9 cellular contexts compared by ENCODE assay signal in the genomic region with DNA sequence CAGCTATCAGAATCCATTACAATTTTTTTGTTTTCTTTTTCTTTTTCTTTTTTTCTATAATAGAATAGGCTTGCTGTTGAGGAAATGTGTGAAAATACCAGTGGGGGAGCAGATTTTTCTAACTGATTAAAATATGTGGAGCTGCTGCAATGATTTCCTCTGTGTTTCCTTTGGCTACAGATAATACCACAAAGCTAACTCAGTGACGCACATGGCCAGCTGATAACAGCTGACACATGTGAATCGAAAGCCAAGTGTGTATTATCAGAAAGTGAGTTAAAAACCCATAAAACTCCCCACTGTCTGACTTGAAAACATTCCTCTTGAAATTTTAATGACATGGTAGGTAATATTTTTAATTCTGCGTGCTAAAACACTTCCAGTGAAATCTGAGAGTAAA.
DNase-seq lines count a peak whose midpoint lies in the region; ATAC-seq lines count a peak whose summit lies in the region.
"Had no signal": no experiment of that assay in that cellular context is flagged by ENCODE, and none has a peak within 500 bp of the region (broad histone marks: within the 10 kb centered on the region; RNA-seq: fewer than 3 reads in every experiment).

No MANE protein-coding gene starts in this region.

- no peaks in the 10 kb centered on the region for H3K9me3 ChIP-seq in adipocyte (ENCODE audit: control insufficient read depth, low read length)
- H3K9me3 ChIP-seq: A549 had no signal

- intact Hi-C loops in activated CD4-positive, alpha-beta T cell treated with anti-CD3 and anti-CD28 coated beads for 36 hours (cut with DNase I, micrococcal nuclease) = no loop called here

- H3K27ac Mint-ChIP-seq in activated CD4-positive, alpha-beta T cell treated with anti-CD3 and anti-CD28 coated beads for 36 hours = peak overlapping the region; percentile 55
- no peak overlapping the region for H3K27ac Mint-ChIP-seq in naive B cell

- H3K27me3 ChIP-seq in adipocyte (replicated peaks; ENCODE audit: control insufficient read depth, insufficient read depth, low read length) = no peaks in the 10 kb centered on the region

- no peaks in the 10 kb centered on the region for H3K36me3 Mint-ChIP-seq in activated CD4-positive, alpha-beta T cell treated with anti-CD3 and anti-CD28 coated beads for 36 hours (ENCODE audit: low read depth)
- peaks cover 0 to 3% of the 10 kb centered on the region in 2 donors for H3K36me3 Mint-ChIP-seq in naive B cell

- H3K9ac ChIP-seq in adipocyte (ENCODE audit: low read length) = no peak overlapping the region

- peak; percentile 64 for DNase-seq in activated CD4-positive, alpha-beta T cell treated with anti-CD3 and anti-CD28 coated beads for 36 hours
- DNase-seq in activated CD4-positive, alpha-beta T cell treated with anti-CD3 and anti-CD28 coated beads, Interleukin-2, amount 50 U/mL, for 4 hours = no peak
- DNase-seq in adipocyte (ENCODE audit: low read depth) (peak; percentile 67), naive B cell (no peak), midbrain (lab: John Stamatoyannopoulos, UW) (no peak), NCI-H510A treated with DMSO at 0.1 percent for 48 hours (lab: John Stamatoyannopoulos, UW) (no peak), iPS-NIHi7 (ENCODE audit: extremely low spot score) (no peak)

- peak; percentile 72 for ATAC-seq in activated CD4-positive, alpha-beta T cell treated with anti-CD3 and anti-CD28 coated beads for 36 hours
- peak; percentile 53 for ATAC-seq in HG03378 (IDR thresholded peaks at IDR 0.05; ENCODE audit: unreplicated experiment)
- peak; percentile 45 to 47 for ATAC-seq in naive B cell (ENCODE audit: low read depth in 2 of 2)
- ATAC-seq: A549 had no signal

- H3K4me1 ChIP-seq in adipocyte (ENCODE audit: control insufficient read depth, insufficient read depth, low read length) = peaks cover 13% of the 10 kb centered on the region
- H3K4me1 ChIP-seq: A549 had no signal

- H3K36me3 ChIP-seq in adipocyte (ENCODE audit: control insufficient read depth, insufficient read depth, low read length, severe bottlenecking) = no peaks in the 10 kb centered on the region

- CTCF ChIA-PET in activated CD4-positive, alpha-beta T cell treated with anti-CD3 and anti-CD28 coated beads for 36 hours (lab: Charles Lee) = interaction anchor here (0.6 to 1.6 kb wide), 8 partner anchors 9 to 342 kb away, joined by 3 to 4 read pairs (median 3); no protein-coding TSS in a partner anchor

- H3K27me3 Mint-ChIP-seq in activated CD4-positive, alpha-beta T cell treated with anti-CD3 and anti-CD28 coated beads for 36 hours = no peaks in the 10 kb centered on the region
- peaks cover 0 to 12% (median 0%) of the 10 kb centered on the region in 3 donors for H3K27me3 Mint-ChIP-seq in naive B cell

- no peaks in the 10 kb centered on the region for H3K9me3 Mint-ChIP-seq in activated CD4-positive, alpha-beta T cell treated with anti-CD3 and anti-CD28 coated beads for 36 hours (ENCODE audit: low read depth)
- no peaks in the 10 kb centered on the region for H3K9me3 Mint-ChIP-seq in naive B cell

- POLR2A ChIA-PET in activated CD4-positive, alpha-beta T cell treated with anti-CD3 and anti-CD28 coated beads for 36 hours (lab: Charles Lee) = no interaction called here

- H3K4me1 Mint-ChIP-seq in activated CD4-positive, alpha-beta T cell treated with anti-CD3 and anti-CD28 coated beads for 36 hours = peaks cover 26% of the 10 kb centered on the region
- H3K4me1 Mint-ChIP-seq in naive B cell = no peaks in the 10 kb centered on the region

- no peak overlapping the region for H3K4me3 Mint-ChIP-seq in activated CD4-positive, alpha-beta T cell treated with anti-CD3 and anti-CD28 coated beads for 36 hours
- H3K4me3 Mint-ChIP-seq in naive B cell = no peak overlapping the region

- no peak overlapping the region for H3K4me3 ChIP-seq in adipocyte (ENCODE audit: low read length)
- H3K4me3 ChIP-seq: A549 had no signal

Comparison
In these comparisons a context has a peak if more than half of its experiments do, and no peak if none do; other contexts are left out.
1. DNase-seq: peak in activated CD4-positive, alpha-beta T cell treated with anti-CD3 and anti-CD28 coated beads for 36 hours (single experiment) and adipocyte (single experiment); none in activated CD4-positive, alpha-beta T cell treated with anti-CD3 and anti-CD28 coated beads, Interleukin-2, amount 50 U/mL, for 4 hours (0 of 2), naive B cell (single experiment), midbrain (single experiment), NCI-H510A treated with DMSO at 0.1 percent for 48 hours (single experiment) and iPS-NIHi7 (single experiment).
2. Peak in every context shown above with its lines, with median percentiles within 50 percentile points of each other: ATAC-seq.